In the genomic region with DNA sequence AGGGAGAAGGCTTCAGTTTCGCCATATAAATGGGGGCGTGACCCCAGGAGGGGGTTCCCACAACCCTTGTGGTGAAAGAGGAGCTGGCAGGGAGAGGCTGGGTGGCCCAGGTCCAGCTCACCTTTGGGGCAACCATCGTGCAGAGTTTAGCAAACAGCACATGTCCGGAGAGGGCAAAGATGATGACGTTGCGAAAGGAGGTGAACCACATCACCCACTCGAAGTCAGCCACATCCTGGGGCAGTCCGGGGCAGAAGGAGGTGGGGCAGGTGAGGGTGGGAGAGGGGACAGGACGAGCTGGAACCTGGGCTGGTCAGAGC, we compare ENCODE assay signal across 19 cellular contexts. TPM values are rescaled to one million over a fixed set of nuclear protein-coding genes. Genes with fewer than 3 reads are reported as not detected.
DNase-seq lines count a peak whose midpoint lies in the region; ATAC-seq lines count a peak whose summit lies in the region.
"Had no signal": no experiment of that assay in that cellular context is flagged by ENCODE, and none has a peak within 500 bp of the region (broad histone marks: within the 10 kb centered on the region; RNA-seq: fewer than 3 reads in every experiment).

No MANE protein-coding gene starts in this region.

- H3K18ac ChIP-seq in neuronal stem cell (ENCODE audit: low read length): peak overlapping the region; percentile 48

- H3K4me2 ChIP-seq in neuronal stem cell (ENCODE audit: insufficient read depth, low read length, poor library complexity, severe bottlenecking): no peak overlapping the region
- H3K4me2 ChIP-seq: GM23338 had no signal

- no peaks in the 10 kb centered on the region for H3K27me3 Mint-ChIP-seq in activated T-helper 17 cell treated with anti-CD3 and anti-CD28 coated beads, Interleukin-2, amount 50 U/mL, for 72 hours

- intact Hi-C loops in cardiac septum (cut with DNase I): no loop called here
- intact Hi-C loops in left ventricle myocardium superior (cut with micrococcal nuclease): no loop called here

- H2BK12ac ChIP-seq in neuronal stem cell (ENCODE audit: low read length): no peak overlapping the region

- peak; percentile 54 for DNase-seq in cardiac septum (ENCODE audit: low spot score)
- DNase-seq in left ventricle myocardium superior: no peak
- no peak for DNase-seq in neuronal stem cell (ENCODE audit: low spot score)
- no peak for DNase-seq in NCI-H2029 (lab: John Stamatoyannopoulos, UW)
- DNase-seq in caudate nucleus (lab: John Stamatoyannopoulos, UW): no peak
- DNase-seq in Kasumi-1 (lab: John Stamatoyannopoulos, UW): no peak
- DNase-seq: Calu3; hypothalamus; NCI-H1436; NCI-H226; Right ventricle myocardium superior; stimulated activated CD4-positive, alpha-beta T cell treated with anti-CD3 and anti-CD28 coated beads, Interleukin-12 subunit alpha, Interleukin-12 subunit beta, amount 100 ng/mL, for 4 hours had no signal

- H4K8ac ChIP-seq in neuronal stem cell (ENCODE audit: low read depth, low read length): no peak overlapping the region

- H2AFZ ChIP-seq in neuronal stem cell (ENCODE audit: low read length): no peak overlapping the region
- H2AFZ ChIP-seq: GM23338 had no signal

- no peak overlapping the region for H3K14ac ChIP-seq in neuronal stem cell (ENCODE audit: low read length)

- H3K27ac ChIP-seq in neuronal stem cell (replicated peaks; ENCODE audit: low read length): no peak overlapping the region
- no peak overlapping the region for H3K27ac ChIP-seq in caudate nucleus (ENCODE audit: low read depth, low read length)

- no peak overlapping the region for H2BK120ac ChIP-seq in neuronal stem cell (ENCODE audit: low read depth, low read length)

- H3K4ac ChIP-seq in neuronal stem cell (ENCODE audit: low read length): no peak overlapping the region

- no peaks in the 10 kb centered on the region for H3K4me1 Mint-ChIP-seq in activated T-helper 17 cell treated with anti-CD3 and anti-CD28 coated beads, Interleukin-2, amount 50 U/mL, for 72 hours
- H3K4me1 Mint-ChIP-seq: central memory CD8-positive, alpha-beta T cell had no signal

- peaks cover 0 to 4% of the 10 kb centered on the region in 2 donors for H3K4me1 ChIP-seq in neuronal stem cell (ENCODE audit: control insufficient read depth in 2 of 2, insufficient read depth in 1 of 2, low read depth in 1 of 2, low read length in 2 of 2)

- no peak overlapping the region for H2AK5ac ChIP-seq in neuronal stem cell (ENCODE audit: low read depth, low read length)

- H3K79me1 ChIP-seq in neuronal stem cell (ENCODE audit: low read depth, low read length): peaks cover 1% of the 10 kb centered on the region

- no peaks in the 10 kb centered on the region for H3K36me3 ChIP-seq in neuronal stem cell (replicated peaks in 1 of 2; ENCODE audit: control insufficient read depth in 2 of 2, insufficient read depth in 2 of 2, low read length in 2 of 2)

- H3K4me3 Mint-ChIP-seq in activated T-helper 17 cell treated with anti-CD3 and anti-CD28 coated beads, Interleukin-2, amount 50 U/mL, for 72 hours: no peak overlapping the region
- H3K4me3 Mint-ChIP-seq: central memory CD8-positive, alpha-beta T cell; GM23338; stimulated activated naive CD8-positive, alpha-beta T cell treated with anti-CD3 and anti-CD28 coated beads, Interleukin-15, Interleukin-2, amounts not matched to agents 100 ng/mL and 50 ng/mL, for 24 hours; WTC11 had no signal

- H3K9ac ChIP-seq in neuronal stem cell (ENCODE audit: low read depth, low read length, poor library complexity): no peak overlapping the region

- H3K4me3 ChIP-seq in neuronal stem cell (ENCODE audit: low read length in 2 of 2): no peak overlapping the region
- H3K4me3 ChIP-seq: GM23338 had no signal

- no CpG with 5 or more reads among the region's 9 CpGs for WGBS in neuronal stem cell (ENCODE audit: extremely low coverage in 2 of 2, insufficient read length in 2 of 2, insufficient replicate concordance in 1 of 2), 2 donors

- H2BK15ac ChIP-seq in neuronal stem cell (ENCODE audit: low read length): no peak overlapping the region

- no peaks in the 10 kb centered on the region for H3K9me3 ChIP-seq in neuronal stem cell (replicated peaks in 1 of 2; ENCODE audit: control insufficient read depth in 2 of 2, insufficient read depth in 1 of 2, low read depth in 1 of 2, low read length in 2 of 2)

- no peak overlapping the region for H4K91ac ChIP-seq in neuronal stem cell (ENCODE audit: low read depth, low read length, poor library complexity)

- no peak overlapping the region for H2BK5ac ChIP-seq in neuronal stem cell (ENCODE audit: low read length)

- no peak overlapping the region for H3K23ac ChIP-seq in neuronal stem cell (ENCODE audit: low read depth, low read length, poor library complexity)

- no peaks in the 10 kb centered on the region for H3K9me3 Mint-ChIP-seq in activated T-helper 17 cell treated with anti-CD3 and anti-CD28 coated beads, Interleukin-2, amount 50 U/mL, for 72 hours
- H3K9me3 Mint-ChIP-seq: central memory CD8-positive, alpha-beta T cell; GM23338; stimulated activated naive CD8-positive, alpha-beta T cell treated with anti-CD3 and anti-CD28 coated beads, Interleukin-15, Interleukin-2, amounts not matched to agents 100 ng/mL and 50 ng/mL, for 24 hours; WTC11 had no signal

- no peaks in the 10 kb centered on the region for H3K36me3 Mint-ChIP-seq in activated T-helper 17 cell treated with anti-CD3 and anti-CD28 coated beads, Interleukin-2, amount 50 U/mL, for 72 hours (ENCODE audit: low read depth)
- H3K36me3 Mint-ChIP-seq: WTC11 had no signal

- ATAC-seq in left ventricle myocardium superior (no peak), HG02623 (IDR thresholded peaks at IDR 0.05; ENCODE audit: unreplicated experiment) (no peak)
- ATAC-seq in activated T-helper 17 cell treated with anti-CD3 and anti-CD28 coated beads, Interleukin-2, amount 50 U/mL, for 72 hours (replicated peaks): peak; percentile 85
- ATAC-seq: GM23338, WTC11 had no signal

- H3K27me3 ChIP-seq in neuronal stem cell (ENCODE audit: control insufficient read depth in 3 of 3, insufficient read depth in 3 of 3, low read depth in 1 of 3, low read length in 3 of 3): peaks cover 0 to 43% (median 0%) of the 10 kb centered on the region in 3 experiments

- H3K27ac Mint-ChIP-seq in activated T-helper 17 cell treated with anti-CD3 and anti-CD28 coated beads, Interleukin-2, amount 50 U/mL, for 72 hours: no peak overlapping the region
- H3K27ac Mint-ChIP-seq: GM23338; stimulated activated naive CD8-positive, alpha-beta T cell treated with anti-CD3 and anti-CD28 coated beads, Interleukin-15, Interleukin-2, amounts not matched to agents 100 ng/mL and 50 ng/mL, for 24 hours; WTC11 had no signal

RNA-seq across cellular contexts. Expression of a gene that starts 3.7 kb away (rescaled TPM):
- total RNA-seq in cardiac septum: 505 TPM
- total RNA-seq in left ventricle myocardium superior: 463 TPM
- total RNA-seq in activated T-helper 17 cell treated with anti-CD3 and anti-CD28 coated beads, Interleukin-2, amount 50 U/mL, for 72 hours: not detected
- polyA plus RNA-seq in neuronal stem cell (2013, experiment 1 of 2): not detected
- not detected for polyA plus RNA-seq in neuronal stem cell (2013, experiment 2 of 2)
- total RNA-seq: Calu3; GM23338; T-helper 1 cell treated with Interleukin-12 subunit alpha and Interleukin-12 subunit beta and Interleukin-4 antibody, amounts not matched to agents 30 ng/mL and 1 ng/mL, for 36 hours had no signal
- polyA plus RNA-seq: GM23338 had no signal

RNA-seq across cellular contexts. Expression of a gene that starts 13.5 kb away (rescaled TPM):
- total RNA-seq in cardiac septum: 0.57 TPM
- 0.12 TPM for total RNA-seq in left ventricle myocardium superior
- total RNA-seq in activated T-helper 17 cell treated with anti-CD3 and anti-CD28 coated beads, Interleukin-2, amount 50 U/mL, for 72 hours: not detected
- not detected for polyA plus RNA-seq in neuronal stem cell (2013, experiment 1 of 2)
- not detected for polyA plus RNA-seq in neuronal stem cell (2013, experiment 2 of 2)
- total RNA-seq: Calu3; GM23338; T-helper 1 cell treated with Interleukin-12 subunit alpha and Interleukin-12 subunit beta and Interleukin-4 antibody, amounts not matched to agents 30 ng/mL and 1 ng/mL, for 36 hours; WTC11 had no signal
- polyA plus RNA-seq: GM23338 had no signal

RNA-seq across cellular contexts. Expression of a gene that starts 45.4 kb away (rescaled TPM):
- total RNA-seq in cardiac septum (202 TPM), left ventricle myocardium superior (90.5 TPM)
- 1 to 10 TPM in 1 of 2 donors, under 1 TPM in 1; 0.19 to 1.2 TPM for total RNA-seq in activated T-helper 17 cell treated with anti-CD3 and anti-CD28 coated beads, Interleukin-2, amount 50 U/mL, for 72 hours
- polyA plus RNA-seq in neuronal stem cell (2013, experiment 1 of 2): 2.7 TPM
- 2.8 TPM for polyA plus RNA-seq in neuronal stem cell (2013, experiment 2 of 2)

Comparison
In these comparisons a context has a peak if more than half of its experiments do, and no peak if none do; other contexts are left out.
1. RNA of a gene that starts 3.7 kb away (total RNA-seq): 505 TPM in cardiac septum (single experiment) and 463 TPM in left ventricle myocardium superior (single experiment); not detected in activated T-helper 17 cell treated with anti-CD3 and anti-CD28 coated beads, Interleukin-2, amount 50 U/mL, for 72 hours; every median in the first group is over 100 times any median in the second.
2. RNA of a gene that starts 45.4 kb away (total RNA-seq): 202 TPM in cardiac septum (single experiment) and 90.5 TPM in left ventricle myocardium superior (single experiment); 0.19 to 1.2 TPM in activated T-helper 17 cell treated with anti-CD3 and anti-CD28 coated beads, Interleukin-2, amount 50 U/mL, for 72 hours; every median in the first group is over 10 times any median in the second.